In the genomic region with DNA sequence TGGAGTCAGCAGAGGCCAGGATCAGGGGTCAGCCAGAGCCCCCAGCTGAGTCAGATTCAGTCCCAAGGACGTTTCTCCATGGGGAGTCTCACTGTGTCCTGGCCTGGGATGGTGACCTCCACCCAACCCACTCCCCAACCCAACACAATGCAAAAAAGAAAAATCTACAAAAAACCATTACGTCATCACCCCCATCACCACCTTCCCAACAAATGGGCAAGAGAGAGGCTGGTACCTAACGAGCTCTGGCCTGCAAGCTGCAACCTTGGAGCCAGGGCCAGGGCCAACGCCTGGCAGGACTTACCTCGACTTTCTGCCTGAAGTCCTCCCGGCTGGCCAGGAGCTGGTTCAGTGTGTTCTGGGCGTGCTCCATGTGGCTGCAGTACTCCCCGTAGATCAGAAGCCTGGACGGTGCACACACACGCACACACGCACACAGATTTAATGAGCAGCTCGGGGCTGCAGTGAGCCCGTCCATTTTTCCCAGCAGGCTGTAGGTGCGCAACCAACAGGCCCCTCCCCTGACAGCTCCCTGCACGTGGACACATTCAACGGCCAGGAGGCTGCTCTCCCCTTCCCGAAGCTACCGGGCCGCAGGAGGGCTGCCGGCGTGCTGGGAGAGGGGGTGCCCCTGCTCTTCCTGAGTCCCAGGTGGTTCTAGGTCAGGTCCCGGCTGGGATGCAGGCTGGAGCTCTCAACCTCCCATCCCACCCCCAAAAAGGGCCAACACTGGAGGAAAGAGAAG, we compare ENCODE assay signal across 2 cellular contexts.
A peak's percentile ranks its signal among the peaks of the same experiment; 100 is the strongest.
TF ChIP-seq lines count a peak whose summit lies in the region.

No MANE protein-coding gene starts in this region.

TF ChIP-seq in HepG2, 621 proteins besides CTCF, POLR2A, EP300 and RAD21:
- TF ChIP-seq ZNF24 (IDR thresholded peaks at IDR 0.05) (no peak), ATF7 (IDR thresholded peaks at IDR 0.05) (peak; percentile 22; the same call in 1 of the 2 replicates), ATF7 (CRISPR knock-in tag; IDR thresholded peaks at IDR 0.05) (no peak), AGO2 (optimal IDR thresholded peaks at IDR 0.05; ENCODE audit: low read depth, low read length) (peak; percentile 79), CEBPB (IDR thresholded peaks at IDR 0.05; ENCODE audit: borderline replicate concordance, low read depth, low read length) (0 out of 2 replicates have a peak, but pooled peaks have one; percentile 8)
- TF ChIP-seq, protein P1, sequence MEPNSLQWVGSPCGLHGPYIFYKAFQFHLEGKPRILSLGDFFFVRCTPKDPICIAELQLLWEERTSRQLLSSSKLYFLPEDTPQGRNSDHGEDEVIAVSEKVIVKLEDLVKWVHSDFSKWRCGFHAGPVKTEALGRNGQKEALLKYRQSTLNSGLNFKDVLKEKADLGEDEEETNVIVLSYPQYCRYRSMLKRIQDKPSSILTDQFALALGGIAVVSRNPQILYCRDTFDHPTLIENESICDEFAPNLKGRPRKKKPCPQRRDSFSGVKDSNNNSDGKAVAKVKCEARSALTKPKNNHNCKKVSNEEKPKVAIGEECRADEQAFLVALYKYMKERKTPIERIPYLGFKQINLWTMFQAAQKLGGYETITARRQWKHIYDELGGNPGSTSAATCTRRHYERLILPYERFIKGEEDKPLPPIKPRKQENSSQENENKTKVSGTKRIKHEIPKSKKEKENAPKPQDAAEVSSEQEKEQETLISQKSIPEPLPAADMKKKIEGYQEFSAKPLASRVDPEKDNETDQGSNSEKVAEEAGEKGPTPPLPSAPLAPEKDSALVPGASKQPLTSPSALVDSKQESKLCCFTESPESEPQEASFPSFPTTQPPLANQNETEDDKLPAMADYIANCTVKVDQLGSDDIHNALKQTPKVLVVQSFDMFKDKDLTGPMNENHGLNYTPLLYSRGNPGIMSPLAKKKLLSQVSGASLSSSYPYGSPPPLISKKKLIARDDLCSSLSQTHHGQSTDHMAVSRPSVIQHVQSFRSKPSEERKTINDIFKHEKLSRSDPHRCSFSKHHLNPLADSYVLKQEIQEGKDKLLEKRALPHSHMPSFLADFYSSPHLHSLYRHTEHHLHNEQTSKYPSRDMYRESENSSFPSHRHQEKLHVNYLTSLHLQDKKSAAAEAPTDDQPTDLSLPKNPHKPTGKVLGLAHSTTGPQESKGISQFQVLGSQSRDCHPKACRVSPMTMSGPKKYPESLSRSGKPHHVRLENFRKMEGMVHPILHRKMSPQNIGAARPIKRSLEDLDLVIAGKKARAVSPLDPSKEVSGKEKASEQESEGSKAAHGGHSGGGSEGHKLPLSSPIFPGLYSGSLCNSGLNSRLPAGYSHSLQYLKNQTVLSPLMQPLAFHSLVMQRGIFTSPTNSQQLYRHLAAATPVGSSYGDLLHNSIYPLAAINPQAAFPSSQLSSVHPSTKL (CRISPR knock-in tag; IDR thresholded peaks at IDR 0.05) = no peak

TF ChIP-seq in WTC11, 78 proteins besides CTCF, POLR2A, EP300 and RAD21:
- TF ChIP-seq MXD4 (CRISPR knock-in tag; IDR thresholded peaks at IDR 0.05; ENCODE audit: borderline replicate concordance) = no peak
- no peak for TF ChIP-seq CREB1 (CRISPR knock-in tag; IDR thresholded peaks at IDR 0.05)
- no peak for TF ChIP-seq MLX (CRISPR knock-in tag; IDR thresholded peaks at IDR 0.05)
- no peak for TF ChIP-seq GABPB1 (CRISPR knock-in tag; IDR thresholded peaks at IDR 0.05)
- TF ChIP-seq SOX15 (CRISPR knock-in tag; IDR thresholded peaks at IDR 0.05) = no peak
- no peak for TF ChIP-seq PRRX2 (CRISPR knock-in tag; IDR thresholded peaks at IDR 0.05)
- TF ChIP-seq KAT7 (CRISPR knock-in tag; IDR thresholded peaks at IDR 0.05; ENCODE audit: borderline replicate concordance) = no peak
- TF ChIP-seq IRF2 (CRISPR knock-in tag; IDR thresholded peaks at IDR 0.05; ENCODE audit: borderline replicate concordance, low read depth) = no peak
- no peak for TF ChIP-seq GRHL2 (CRISPR knock-in tag; IDR thresholded peaks at IDR 0.05; ENCODE audit: insufficient replicate concordance, severe bottlenecking)
